In the genomic region with DNA sequence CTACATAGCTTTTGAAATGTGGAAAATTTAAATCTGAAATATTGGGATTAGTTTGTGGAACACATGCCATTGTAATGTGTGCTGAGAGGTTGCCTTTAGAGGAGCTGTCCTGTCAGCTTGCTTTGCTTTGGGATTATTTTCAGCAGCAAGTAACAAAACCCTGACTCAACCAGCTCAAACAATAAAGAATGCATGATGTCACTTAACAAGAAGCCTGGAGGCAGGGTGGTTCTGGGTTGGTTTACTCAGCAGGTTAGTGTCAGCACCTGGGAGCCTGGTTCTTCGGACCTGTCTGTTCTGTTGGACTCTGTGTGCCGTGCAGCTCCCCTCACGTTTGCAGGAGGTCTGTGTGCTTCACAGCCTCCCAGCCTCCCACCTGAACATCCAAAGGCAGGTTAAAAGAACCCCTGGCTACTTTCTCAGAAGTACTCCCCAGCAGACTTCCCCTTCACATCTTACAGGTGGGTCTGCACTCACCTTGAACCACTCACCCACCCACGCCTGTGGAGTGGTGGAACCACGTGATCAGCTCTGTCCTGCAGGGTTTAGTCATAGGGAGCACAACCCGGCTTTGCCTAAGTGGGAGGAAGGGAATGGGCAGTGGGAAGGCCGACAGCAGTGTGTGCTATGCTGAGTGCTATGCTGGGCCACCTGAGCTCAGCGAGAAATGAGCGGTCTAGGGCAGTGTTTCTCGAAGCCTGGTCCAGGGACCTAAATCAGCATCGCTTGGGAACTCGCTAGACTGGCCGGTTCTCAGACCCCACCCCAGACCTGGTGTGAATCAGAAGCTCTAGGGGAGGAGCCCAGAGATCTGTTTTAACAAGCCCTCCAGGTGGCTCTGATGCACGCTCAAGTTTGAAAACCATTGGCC, we compare ENCODE assay signal across 9 cellular contexts. TPM values are rescaled to one million over a fixed set of nuclear protein-coding genes. Genes with fewer than 3 reads are reported as not detected.
DNase-seq lines count a peak whose midpoint lies in the region; ATAC-seq and TF ChIP-seq lines count a peak whose summit lies in the region.
"Had no signal": no experiment of that assay in that cellular context is flagged by ENCODE, and none has a peak within 500 bp of the region (broad histone marks: within the 10 kb centered on the region; RNA-seq: fewer than 3 reads in every experiment).

No MANE protein-coding gene starts in this region.

- CTCF ChIA-PET in CD4-positive, alpha-beta memory T cell (lab: Charles Lee; ENCODE audit: partially characterized antibody) = interaction anchor here (0.7 to 5.5 kb wide), 10 partner anchors 9 to 141 kb away, joined by 3 to 43 read pairs (median 5); a partner anchor contains a TSS

- no peaks in the 10 kb centered on the region for H3K27me3 ChIP-seq in CD4-positive, alpha-beta memory T cell (ENCODE audit: insufficient read depth, low read length)
- no peaks in the 10 kb centered on the region for H3K27me3 ChIP-seq in HUES48 (ENCODE audit: control insufficient read depth, insufficient read depth, low read length)
- H3K27me3 ChIP-seq in left lung = no peaks in the 10 kb centered on the region
- no peaks in the 10 kb centered on the region for H3K27me3 ChIP-seq in upper lobe of right lung
- H3K27me3 ChIP-seq: right lobe of liver had no signal

- H3K36me3 ChIP-seq in CD4-positive, alpha-beta memory T cell (ENCODE audit: insufficient read depth, low read length) = no peaks in the 10 kb centered on the region
- H3K36me3 ChIP-seq in HUES48 (ENCODE audit: control insufficient read depth, insufficient read depth, low read length) = no peaks in the 10 kb centered on the region
- no peaks in the 10 kb centered on the region for H3K36me3 ChIP-seq in left lung
- no peaks in the 10 kb centered on the region for H3K36me3 ChIP-seq in upper lobe of right lung
- H3K36me3 ChIP-seq: right lobe of liver had no signal

- ATAC-seq in left lung = peak; percentile 75
- ATAC-seq in upper lobe of right lung = peak; percentile 63
- no peak for ATAC-seq in GM21515 (IDR thresholded peaks at IDR 0.05; ENCODE audit: unreplicated experiment)

- 61 to 89% (median 77%) methylated on average over 14 of the region's 14 CpGs for WGBS in adipose tissue, 3 donors

- H3K4me1 Mint-ChIP-seq in CD4-positive, alpha-beta memory T cell = peaks cover 66 to 85% (median 76%) of the 10 kb centered on the region in 4 donors

- H3K27ac ChIP-seq in CD4-positive, alpha-beta memory T cell (ENCODE audit: low read depth, low read length) = peak overlapping the region; percentile 88
- H3K27ac ChIP-seq in HUES48 (ENCODE audit: low read depth, low read length) (peak overlapping the region; percentile 84), adipose tissue (ENCODE audit: low read depth, low read length) (peak overlapping the region; percentile 54), left lung (peak overlapping the region; percentile 72 to 75), upper lobe of right lung (peak overlapping the region; percentile 20)
- H3K27ac ChIP-seq: right lobe of liver had no signal

- peak overlapping the region in 7 of 8 donors; percentile 30 to 92 (median 88) for H3K4me3 Mint-ChIP-seq in CD4-positive, alpha-beta memory T cell

- no peaks in the 10 kb centered on the region for H3K9me3 Mint-ChIP-seq in CD4-positive, alpha-beta memory T cell

- DNase-seq in CD4-positive, alpha-beta memory T cell = peak in 1 of 5 donors; percentile 55
- DNase-seq in left lung (peak in 1 of 2 donors; percentile 52), upper lobe of right lung (no peak), CD1c-positive myeloid dendritic cell (ENCODE audit: extremely low spot score) (no peak), NCI-H1105 (lab: John Stamatoyannopoulos, UW) (no peak)
- DNase-seq: right lobe of liver had no signal

- H3K27ac Mint-ChIP-seq in CD4-positive, alpha-beta memory T cell = peak overlapping the region; percentile 94 to 99 (median 96)

- H3K27me3 Mint-ChIP-seq in CD4-positive, alpha-beta memory T cell = peaks cover 0 to 2% of the 10 kb centered on the region in 2 donors

- peaks cover 0 to 51% of the 10 kb centered on the region in 2 donors for H3K36me3 Mint-ChIP-seq in CD4-positive, alpha-beta memory T cell

- intact Hi-C loops in CD4-positive, alpha-beta memory T cell (cut with micrococcal nuclease) = no loop called here
- intact Hi-C loops in left lung (cut with DNase I) = no loop called here
- intact Hi-C loops in upper lobe of right lung (cut with DNase I) = no loop called here

- no peaks in the 10 kb centered on the region for H3K9me3 ChIP-seq in CD4-positive, alpha-beta memory T cell (ENCODE audit: control insufficient read depth in 1 of 2, low read length in 2 of 2)
- no peaks in the 10 kb centered on the region for H3K9me3 ChIP-seq in HUES48 (ENCODE audit: control insufficient read depth, insufficient read depth, low read length)
- H3K9me3 ChIP-seq in left lung = no peaks in the 10 kb centered on the region
- H3K9me3 ChIP-seq in upper lobe of right lung = no peaks in the 10 kb centered on the region
- H3K9me3 ChIP-seq: right lobe of liver had no signal

- H3K4me3 ChIP-seq in CD4-positive, alpha-beta memory T cell (ENCODE audit: low read length in 2 of 2) = no peak overlapping the region
- H3K4me3 ChIP-seq in HUES48 (ENCODE audit: low read depth, low read length) = no peak overlapping the region
- no peak overlapping the region for H3K4me3 ChIP-seq in left lung
- no peak overlapping the region for H3K4me3 ChIP-seq in upper lobe of right lung
- H3K4me3 ChIP-seq: right lobe of liver had no signal

- peaks cover 84% of the 10 kb centered on the region for H3K4me1 ChIP-seq in CD4-positive, alpha-beta memory T cell (ENCODE audit: insufficient read depth, low read length)
- H3K4me1 ChIP-seq in HUES48 (ENCODE audit: control insufficient read depth, insufficient read depth, low read length) = peaks cover 49% of the 10 kb centered on the region
- H3K4me1 ChIP-seq in left lung = peaks cover 29 to 65% of the 10 kb centered on the region in 2 donors
- peaks cover 37% of the 10 kb centered on the region for H3K4me1 ChIP-seq in upper lobe of right lung

- POLR2A ChIA-PET in CD4-positive, alpha-beta memory T cell (lab: Charles Lee; ENCODE audit: partially characterized antibody) = interaction anchor here (1.2 to 19.4 kb wide), 6 partner anchors 10 to 88 kb away, joined by 3 to 546 read pairs (median 43); a partner anchor contains a TSS

- TF ChIP-seq CTCF in left lung (IDR thresholded peaks at IDR 0.05) (no peak), upper lobe of right lung (IDR thresholded peaks at IDR 0.05) (no peak)

- peak overlapping the region; percentile 3; the same call in 1 of the 2 replicates for H3K9ac ChIP-seq in HUES48 (ENCODE audit: low read depth, low read length)

RNA-seq across cellular contexts. Expression of a gene that starts 20.4 kb away (rescaled TPM):
- 10 to 100 TPM; 62.5 to 65.6 TPM for total RNA-seq in CD4-positive, alpha-beta memory T cell
- polyA plus RNA-seq in CD4-positive, alpha-beta memory T cell = 10 to 100 TPM; 20.8 to 43.8 TPM
- 10 to 100 TPM in 2 of 3 donors, 1 to 10 TPM in 1; 5.8 to 19.1 (median 17.5) TPM for polyA plus RNA-seq in adipose tissue
- total RNA-seq in left lung (10 to 100 TPM; 17.6 to 20.2 TPM), upper lobe of right lung (14.1 TPM)

Comparison
In these comparisons a context has a peak if more than half of its experiments do, and no peak if none do; other contexts are left out.
1. H3K27ac ChIP-seq: peak in every context shown above with its lines; median percentile 88 in CD4-positive, alpha-beta memory T cell; 84 in HUES48; 74 in left lung; 54 in adipose tissue; 20 in upper lobe of right lung.